ENCODE assay signal across 8 cellular contexts in genomic region chr1:171781167-171781875, GRCh38. TPM values are rescaled to one million over a fixed set of nuclear protein-coding genes. Genes with fewer than 3 reads are reported as not detected.
A peak's percentile ranks its signal among the peaks of the same experiment; 100 is the strongest.
DNase-seq lines count a peak whose midpoint lies in the region; ATAC-seq and TF ChIP-seq lines count a peak whose summit lies in the region.

METTL13 (plus strand) TSS chr1:171781660; CDS start chr1:171781968, 308 bp downstream.

- peak; percentile 97 for ATAC-seq in HG02623 (IDR thresholded peaks at IDR 0.05; ENCODE audit: unreplicated experiment)

- CTCF ChIA-PET in GM10248 (lab: Yijun Ruan, JAX) = interaction anchor here (1.4 to 1.6 kb wide), 2 partner anchors 13 to 19 kb away, joined by 3 to 5 read pairs; no protein-coding TSS in a partner anchor

- DNase-seq in GM10248 (ENCODE audit: extremely low spot score) (peak; percentile 97), NCI-H1105 (lab: John Stamatoyannopoulos, UW) (peak; percentile 98), SKM-1 treated with dmso at 0.1 percent for 144 hours (lab: John Stamatoyannopoulos, UW; ENCODE audit: unreplicated experiment) (peak; percentile 100), glomerular endothelial cell (ENCODE audit: extremely low read depth, low read depth, low spot score) (peak; percentile 88), occipital lobe (lab: John Stamatoyannopoulos, UW) (peak; percentile 99)

- no peak for TF ChIP-seq CTCF in GM10248 (IDR thresholded peaks at IDR 0.05; ENCODE audit: control extremely low read depth, extremely low read depth, low read depth, missing control alignments)

- peaks cover 10% of the 10 kb centered on the region for H3K36me3 Mint-ChIP-seq in activated naive CD8-positive, alpha-beta T cell

- no peaks in the 10 kb centered on the region for H3K27me3 Mint-ChIP-seq in activated naive CD8-positive, alpha-beta T cell

- POLR2A ChIA-PET in GM10248 (lab: Yijun Ruan, JAX) = interaction anchor here (0.6 kb wide), 1 partner anchor 99 kb away, joined by 3 read pairs; no protein-coding TSS in a partner anchor

- H3K27ac Mint-ChIP-seq in activated naive CD8-positive, alpha-beta T cell = peak within 1 kb of the TSS; percentile 98

- no peaks in the 10 kb centered on the region for H3K9me3 Mint-ChIP-seq in activated naive CD8-positive, alpha-beta T cell (ENCODE audit: low read depth)

- H3K27ac ChIP-seq in temporal lobe (ENCODE audit: low read depth, low read length) = peak within 1 kb of the TSS; percentile 85

- peaks cover 44% of the 10 kb centered on the region for H3K4me1 Mint-ChIP-seq in activated naive CD8-positive, alpha-beta T cell (ENCODE audit: low read depth)

- peak within 1 kb of the TSS; percentile 100 for H3K4me3 Mint-ChIP-seq in activated naive CD8-positive, alpha-beta T cell

RNA-seq across cellular contexts. Expression of gene METTL13, which starts in this region (rescaled TPM):
- total RNA-seq in glomerular endothelial cell (31.8 and 33.7 TPM in 2 replicates), occipital lobe (20.9 TPM), temporal lobe (17.2 TPM)

Comparison
In these comparisons a context has a peak if more than half of its experiments do, and no peak if none do; other contexts are left out.
1. Peak in every context shown above with its lines: DNase-seq, ATAC-seq and H3K27ac ChIP-seq.